21 cellular contexts compared by ENCODE assay signal in the genomic region with DNA sequence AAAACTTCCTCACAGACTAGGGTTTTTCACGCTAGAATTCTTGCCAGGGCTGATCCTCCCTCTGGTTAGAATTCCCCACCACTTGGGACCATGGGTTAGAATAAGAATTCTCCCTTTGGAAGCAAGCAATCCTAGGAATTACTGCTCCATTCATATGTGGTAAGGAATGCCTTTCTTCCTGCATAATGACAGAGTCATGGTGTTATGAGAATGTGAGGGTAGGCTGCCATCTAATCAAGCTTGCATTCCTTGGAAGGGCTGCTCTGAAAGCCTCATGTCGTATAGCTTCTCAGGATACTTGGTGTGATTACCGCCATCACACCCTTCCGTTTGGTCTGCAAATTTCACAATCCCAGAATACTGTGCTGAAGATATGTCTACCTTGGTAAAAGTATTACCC.
"Had no signal": no experiment of that assay in that cellular context is flagged by ENCODE, and none has a peak within 500 bp of the region (broad histone marks: within the 10 kb centered on the region; RNA-seq: fewer than 3 reads in every experiment).

No MANE protein-coding gene starts in this region.

- H3K4me1 ChIP-seq: foreskin keratinocyte had no signal

- ATAC-seq: activated CD4-positive, alpha-beta T cell treated with anti-CD3 and anti-CD28 coated beads for 36 hours; foreskin keratinocyte; left ventricle myocardium superior; mucosa of descending colon; naive thymus-derived CD8-positive, alpha-beta T cell; sciatic nerve; stimulated activated memory B cell treated with anti-CD40 and anti-IgM and Interleukin-4, amounts not matched to agents 10 μg/mL and 1 μg/mL and 100 μg/mL, for 72 hours had no signal

- H3K27me3 Mint-ChIP-seq: activated CD4-positive, alpha-beta T cell treated with anti-CD3 and anti-CD28 coated beads for 36 hours; activated naive CD8-positive, alpha-beta T cell; brain; memory B cell; naive thymus-derived CD8-positive, alpha-beta T cell; stimulated activated memory B cell treated with anti-CD40 and anti-IgM and Interleukin-4, amounts not matched to agents 10 μg/mL and 1 μg/mL and 100 μg/mL, for 72 hours had no signal

- H3K4me3 Mint-ChIP-seq: activated CD4-positive, alpha-beta T cell treated with anti-CD3 and anti-CD28 coated beads for 36 hours; activated naive CD8-positive, alpha-beta T cell; activated T-helper 1 cell treated with anti-CD3 and anti-CD28 coated beads, Interleukin-12 subunit alpha, Interleukin-12 subunit beta, Interleukin-2, Interleukin-4 antibody, amounts not matched to agents 30 ng/mL and 10 ng/mL and 1 ng/mL, durations not matched to agents 14 hours and 24 hours and 36 hours; brain; memory B cell; naive thymus-derived CD8-positive, alpha-beta T cell; stimulated activated memory B cell treated with anti-CD40 and anti-IgM and Interleukin-4, amounts not matched to agents 10 μg/mL and 1 μg/mL and 100 μg/mL, for 72 hours had no signal

- H3K27ac ChIP-seq: epithelial cell of prostate, foreskin keratinocyte, hepatocyte, thoracic aorta had no signal

- H3K36me3 Mint-ChIP-seq: activated naive CD8-positive, alpha-beta T cell; brain; memory B cell; naive thymus-derived CD8-positive, alpha-beta T cell; stimulated activated memory B cell treated with anti-CD40 and anti-IgM and Interleukin-4, amounts not matched to agents 10 μg/mL and 1 μg/mL and 100 μg/mL, for 72 hours had no signal

- DNase-seq: activated CD4-positive, alpha-beta T cell treated with anti-CD3 and anti-CD28 coated beads for 36 hours; activated CD4-positive, alpha-beta T cell treated with anti-CD3 and anti-CD28 coated beads, Interleukin-2, amount 50 U/mL, for 48 hours; activated gamma-delta T cell treated with Interleukin-2 at 50 U/mL for 16 hours; activated T-cell treated with anti-CD3 and anti-CD28 coated beads for 4 hours; caudate nucleus; foreskin keratinocyte; kidney glomerular epithelial cell; left ventricle myocardium superior; mucosa of descending colon; naive thymus-derived CD8-positive, alpha-beta T cell; nucleus accumbens; stimulated activated CD4-positive, alpha-beta T cell treated with anti-CD3 and anti-CD28 coated beads, Interleukin-4, amount 100 ng/mL, for 4 hours had no signal

- H3K79me2 ChIP-seq: hepatocyte had no signal

- H2AFZ ChIP-seq: hepatocyte had no signal

- H3K9me3 ChIP-seq: mucosa of descending colon, thoracic aorta had no signal

- H3K4me1 Mint-ChIP-seq: activated CD4-positive, alpha-beta T cell treated with anti-CD3 and anti-CD28 coated beads for 36 hours; memory B cell; naive thymus-derived CD8-positive, alpha-beta T cell; stimulated activated memory B cell treated with anti-CD40 and anti-IgM and Interleukin-4, amounts not matched to agents 10 μg/mL and 1 μg/mL and 100 μg/mL, for 72 hours had no signal

- H3K4me3 ChIP-seq: hepatocyte, mucosa of descending colon, thoracic aorta had no signal

- H3K9me3 Mint-ChIP-seq: brain; stimulated activated memory B cell treated with anti-CD40 and anti-IgM and Interleukin-4, amounts not matched to agents 10 μg/mL and 1 μg/mL and 100 μg/mL, for 72 hours had no signal

- H3K4me2 ChIP-seq: hepatocyte had no signal

- H3K27ac Mint-ChIP-seq: activated CD4-positive, alpha-beta T cell treated with anti-CD3 and anti-CD28 coated beads for 36 hours; activated naive CD8-positive, alpha-beta T cell; activated T-helper 1 cell treated with anti-CD3 and anti-CD28 coated beads, Interleukin-12 subunit alpha, Interleukin-12 subunit beta, Interleukin-2, Interleukin-4 antibody, amounts not matched to agents 30 ng/mL and 10 ng/mL and 1 ng/mL, durations not matched to agents 14 hours and 24 hours and 36 hours; memory B cell; naive thymus-derived CD8-positive, alpha-beta T cell; stimulated activated memory B cell treated with anti-CD40 and anti-IgM and Interleukin-4, amounts not matched to agents 10 μg/mL and 1 μg/mL and 100 μg/mL, for 72 hours had no signal

- H3K36me3 ChIP-seq: thoracic aorta had no signal

- H3K27me3 ChIP-seq: foreskin keratinocyte, hepatocyte had no signal
